8 cellular contexts compared by ENCODE assay signal in genomic region chr4:108651068-108651794, GRCh38. TPM values are rescaled to one million over a fixed set of nuclear protein-coding genes. Genes with fewer than 3 reads are reported as not detected.
DNase-seq lines count a peak whose midpoint lies in the region; ATAC-seq and TF ChIP-seq lines count a peak whose summit lies in the region.

No MANE protein-coding gene starts in this region.

- 9 to 15% methylated on average over 6 to 8 of the region's 8 CpGs for WGBS in ectodermal cell, 2 experiments

- H3K27ac ChIP-seq in C4-2B (peak overlapping the region; percentile 87), ectodermal cell (ENCODE audit: insufficient read depth, low read depth, low read length, poor library complexity, severe bottlenecking) (no peak overlapping the region), muscle layer of duodenum (ENCODE audit: low read length) (peak overlapping the region; percentile 78)

- no peak for TF ChIP-seq CTCF in C4-2B (conservative IDR thresholded peaks at IDR 0.05)

- H3K4me1 ChIP-seq in ectodermal cell (ENCODE audit: control insufficient read depth, insufficient read depth, low read length) (no peaks in the 10 kb centered on the region), muscle layer of duodenum (ENCODE audit: control insufficient read depth in 1 of 2, insufficient read depth in 2 of 2, low read length in 2 of 2) (peaks cover 0 to 14% of the 10 kb centered on the region in 2 donors)

- H3K27me3 ChIP-seq in ectodermal cell (ENCODE audit: control insufficient read depth, insufficient read depth, low read length, poor library complexity, severe bottlenecking) = no peaks in the 10 kb centered on the region
- H3K27me3 ChIP-seq in muscle layer of duodenum (ENCODE audit: low read depth, low read length) = no peaks in the 10 kb centered on the region

- H3K4me3 ChIP-seq in ectodermal cell (ENCODE audit: insufficient read depth, low read depth, low read length) = peak overlapping the region; percentile 98
- H3K4me3 ChIP-seq in muscle layer of duodenum (ENCODE audit: low read depth in 1 of 2, low read length in 2 of 2) = peak overlapping the region; percentile 95 to 98

- H3K36me3 ChIP-seq in ectodermal cell (ENCODE audit: control insufficient read depth, insufficient read depth, low read length) = no peaks in the 10 kb centered on the region
- H3K36me3 ChIP-seq in muscle layer of duodenum (ENCODE audit: control insufficient read depth in 1 of 2, insufficient read depth in 2 of 2, low read length in 2 of 2) = peaks cover 5 to 8% of the 10 kb centered on the region in 2 donors

- DNase-seq in RPMI8226 (peak; percentile 34), foreskin melanocyte (no peak), DMS114 treated with DMSO at 0.1 percent for 48 hours (lab: John Stamatoyannopoulos, UW; ENCODE audit: unreplicated experiment) (no peak)

- no peaks in the 10 kb centered on the region for H3K9me3 ChIP-seq in ectodermal cell (ENCODE audit: control insufficient read depth, low read length)
- H3K9me3 ChIP-seq in muscle layer of duodenum (ENCODE audit: control insufficient read depth in 1 of 2, low read length in 2 of 2) = no peaks in the 10 kb centered on the region

- ATAC-seq in GM21619 (IDR thresholded peaks at IDR 0.05; ENCODE audit: unreplicated experiment) (peak; percentile 26), GM18520 (IDR thresholded peaks at IDR 0.05; ENCODE audit: unreplicated experiment) (no peak)

RNA-seq across cellular contexts. Expression of gene OSTC, which starts 0.8 kb away (rescaled TPM):
- polyA plus RNA-seq in ectodermal cell (2013, experiment 1 of 4) = 202 TPM
- polyA plus RNA-seq in ectodermal cell (2013, experiment 2 of 4) = 205 TPM
- polyA plus RNA-seq in ectodermal cell (2013, experiment 3 of 4) = 185 TPM
- 196 TPM for polyA plus RNA-seq in ectodermal cell (2013, experiment 4 of 4)

RNA-seq across cellular contexts. Expression of gene RPL34, which starts 30.9 kb away (rescaled TPM):
- polyA plus RNA-seq in ectodermal cell (2013, experiment 1 of 4) = 2,206 TPM
- polyA plus RNA-seq in ectodermal cell (2013, experiment 2 of 4) = 1,965 TPM
- polyA plus RNA-seq in ectodermal cell (2013, experiment 3 of 4) = 2,760 TPM
- 2,741 TPM for polyA plus RNA-seq in ectodermal cell (2013, experiment 4 of 4)
